Comparison of ENCODE assay signal across 20 cellular contexts in the genomic region with DNA sequence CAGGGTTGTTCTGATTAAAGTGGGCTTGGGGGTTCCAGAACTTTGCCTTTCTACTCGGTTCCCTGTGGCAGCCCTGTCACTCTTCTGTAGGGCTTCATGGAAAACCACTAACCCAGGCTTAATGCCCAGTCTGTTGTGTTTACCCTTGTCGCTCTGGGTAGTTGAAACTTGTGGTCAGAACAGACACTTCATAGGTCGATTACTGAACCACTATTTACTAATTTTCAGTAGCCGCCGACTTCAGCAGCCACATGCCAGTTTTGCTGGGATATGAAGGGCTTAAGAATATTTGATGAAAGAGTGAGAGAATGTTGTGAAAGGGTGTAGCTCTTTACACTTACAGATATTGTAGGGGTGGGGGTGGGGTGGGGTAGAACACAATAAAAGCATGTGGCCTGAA.
A peak's percentile ranks its signal among the peaks of the same experiment; 100 is the strongest.
DNase-seq lines count a peak whose midpoint lies in the region; TF ChIP-seq lines count a peak whose summit lies in the region.
"Had no signal": no experiment of that assay in that cellular context is flagged by ENCODE, and none has a peak within 500 bp of the region (broad histone marks: within the 10 kb centered on the region; RNA-seq: fewer than 3 reads in every experiment).

No MANE protein-coding gene starts in this region.

- H3K27ac ChIP-seq in osteoblast (ENCODE audit: low read depth, low read length), result peak overlapping the region; percentile 46
- H3K27ac ChIP-seq: suprapubic skin had no signal

- peak; percentile 59 for DNase-seq in Daoy (ENCODE audit: low read depth)
- DNase-seq in NCI-H460 (ENCODE audit: extremely low read depth, low read depth), result peak; percentile 50
- DNase-seq in fibroblast of gingiva (ENCODE audit: low read depth), result peak; percentile 65
- DNase-seq in osteoblast (ENCODE audit: insufficient read length, low spot score, missing footprints), result peak; percentile 53
- no peak for DNase-seq in stimulated activated naive CD4-positive, alpha-beta T cell (lab: John Stamatoyannopoulos, UW)
- DNase-seq in inferior parietal cortex (ENCODE audit: extremely low spot score), result no peak
- DNase-seq in activated CD4-positive, alpha-beta T cell treated with anti-CD3 and anti-CD28 coated beads, Interleukin-2, amount 50 U/mL, for 48 hours, result no peak
- DNase-seq in GM20000 (ENCODE audit: low spot score), result no peak
- DNase-seq: activated CD8-positive, alpha-beta T cell treated with anti-CD3 and anti-CD28 coated beads, Interleukin-2, amount 10 ng/mL, durations not matched to agents 7 days and 5 days; activated naive CD4-positive, alpha-beta T cell treated with anti-CD3 and anti-CD28 coated beads for 36 hours; activated T-cell treated with anti-CD3 and anti-CD28 coated beads, Interleukin-2, amount 50 U/mL, for 24 hours; AML-193; cerebellar nuclear complex; DMS79; effector memory CD8-positive, alpha-beta T cell; Karpas-422; kidney; midbrain; NCI-H526 had no signal

- H3K4me2 ChIP-seq in osteoblast (ENCODE audit: insufficient read depth, low read length), result peak overlapping the region; percentile 47

- H3K4me1 ChIP-seq in osteoblast (ENCODE audit: insufficient read depth, low read length), result peaks cover 36% of the 10 kb centered on the region

- no peak overlapping the region for H3K4me3 ChIP-seq in osteoblast (ENCODE audit: insufficient read depth, low read length)
- H3K4me3 ChIP-seq: suprapubic skin had no signal

- no peaks in the 10 kb centered on the region for H3K36me3 ChIP-seq in osteoblast (ENCODE audit: insufficient read depth, low read length)
- H3K36me3 ChIP-seq: suprapubic skin had no signal

- H3K79me2 ChIP-seq in osteoblast (ENCODE audit: insufficient read depth, low read length), result no peaks in the 10 kb centered on the region

- no peaks in the 10 kb centered on the region for H3K9me3 ChIP-seq in osteoblast (ENCODE audit: low read depth, low read length)
- H3K9me3 ChIP-seq: suprapubic skin had no signal

- TF ChIP-seq CTCF in osteoblast (IDR thresholded peaks at IDR 0.05; ENCODE audit: extremely low read depth, low read depth, low read length) (no peak), GM20000 (IDR thresholded peaks at IDR 0.05; ENCODE audit: extremely low read depth, missing control alignments) (no peak)

- H4K20me1 ChIP-seq in osteoblast (ENCODE audit: insufficient read depth, low read length), result no peaks in the 10 kb centered on the region

- H2AFZ ChIP-seq in osteoblast (ENCODE audit: low read length), result no peak overlapping the region

- H3K27me3 ChIP-seq in osteoblast (ENCODE audit: insufficient read depth, low read length), result no peaks in the 10 kb centered on the region
- H3K27me3 ChIP-seq: suprapubic skin had no signal

Comparison
In these comparisons a context has a peak if more than half of its experiments do, and no peak if none do; other contexts are left out.
1. DNase-seq: peak in Daoy (single experiment), NCI-H460 (single experiment), fibroblast of gingiva (single experiment) and osteoblast (single experiment); none in stimulated activated naive CD4-positive, alpha-beta T cell (0 of 6), inferior parietal cortex (single experiment), activated CD4-positive, alpha-beta T cell treated with anti-CD3 and anti-CD28 coated beads, Interleukin-2, amount 50 U/mL, for 48 hours (0 of 2) and GM20000 (single experiment).